Comparison of ENCODE assay signal across 8 cellular contexts in the genomic region with DNA sequence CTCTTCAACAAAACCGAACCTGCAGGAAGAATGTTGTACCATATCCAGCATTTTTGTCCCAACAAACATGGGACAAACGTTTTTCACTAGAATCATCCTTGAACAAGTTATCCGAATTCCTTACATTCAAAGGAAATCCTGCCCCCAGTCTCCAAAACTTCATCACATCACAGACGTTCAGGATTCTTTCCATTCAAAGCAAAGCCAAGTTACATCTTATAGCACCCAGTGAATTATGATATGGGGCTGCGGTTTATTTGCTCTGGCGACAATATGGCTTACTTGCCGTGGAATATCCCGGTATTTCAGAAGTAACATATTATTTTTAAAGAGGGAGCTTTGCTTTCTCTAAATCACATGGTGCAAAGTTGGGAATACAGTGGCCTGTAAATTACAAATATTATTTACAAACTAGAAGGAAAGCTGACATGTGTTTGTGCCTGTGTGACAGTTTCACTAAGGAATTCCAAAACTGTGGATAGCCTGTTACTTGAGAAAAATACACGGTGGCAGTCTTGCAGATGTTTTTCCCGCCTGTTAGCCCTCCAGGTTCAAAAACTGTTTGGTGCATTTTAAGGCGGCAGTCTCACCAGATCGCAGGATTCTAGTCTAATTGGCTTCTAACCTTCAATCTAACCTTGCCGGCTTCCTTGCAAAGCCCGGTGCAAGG. TPM values are rescaled to one million over a fixed set of nuclear protein-coding genes. Genes with fewer than 3 reads are reported as not detected.
DNase-seq lines count a peak whose midpoint lies in the region; ATAC-seq and TF ChIP-seq lines count a peak whose summit lies in the region.

No MANE protein-coding gene starts in this region.

- DNase-seq in SJSA1 (ENCODE audit: low read depth in 1 of 2, low spot score in 2 of 2) (no peak), fibroblast of pulmonary artery (ENCODE audit: low read depth) (peak; percentile 47), gastrocnemius medialis (no peak), hypothalamus (lab: John Stamatoyannopoulos, UW) (no peak)

- intact Hi-C loops in gastrocnemius medialis (cut with DNase I; ENCODE audit: low total_unique reads) = loop anchor here (2.0 to 10.0 kb wide), 4 partner anchors 49 to 1666 kb away; partner anchors contain the start of gene SELENOT

- H3K27me3 ChIP-seq in SJSA1 (replicated peaks) = no peaks in the 10 kb centered on the region
- no peaks in the 10 kb centered on the region for H3K27me3 ChIP-seq in gastrocnemius medialis

- H3K36me3 ChIP-seq in SJSA1 (peaks cover 17% of the 10 kb centered on the region), gastrocnemius medialis (no peaks in the 10 kb centered on the region)

- H3K9me3 ChIP-seq in SJSA1 (replicated peaks) (no peaks in the 10 kb centered on the region), gastrocnemius medialis (no peaks in the 10 kb centered on the region)

- TF ChIP-seq POLR2A in gastrocnemius medialis (IDR thresholded peaks at IDR 0.05) = no peak

- H3K4me1 ChIP-seq in SJSA1 (replicated peaks) = peaks cover 41% of the 10 kb centered on the region
- H3K4me1 ChIP-seq in gastrocnemius medialis = peaks cover 41 to 52% of the 10 kb centered on the region in 2 donors

- ATAC-seq in gastrocnemius medialis = no peak
- ATAC-seq in GM19395 (IDR thresholded peaks at IDR 0.05; ENCODE audit: unreplicated experiment) = no peak
- ATAC-seq in GM21367 (IDR thresholded peaks at IDR 0.05; ENCODE audit: unreplicated experiment) = no peak
- no peak for ATAC-seq in HG03378 (IDR thresholded peaks at IDR 0.05; ENCODE audit: unreplicated experiment)

- H3K27ac ChIP-seq in SJSA1 (peak overlapping the region; percentile 97), gastrocnemius medialis (peak overlapping the region; percentile 96 to 99 (median 97))

- in situ Hi-C loops in gastrocnemius medialis (cut with MboI; ENCODE audit: low sequenced_read_pairs in 4 of 4) = loop anchor here in 2 of 4 donors (10.0 to 25.0 kb wide), 2 partner anchors 169 to 177 kb away; no protein-coding TSS in a partner anchor

- TF ChIP-seq CTCF in GM12875 (IDR thresholded peaks at IDR 0.05; ENCODE audit: borderline replicate concordance, insufficient read depth, low read depth, low read length) (no peak), fibroblast of pulmonary artery (IDR thresholded peaks at IDR 0.05; ENCODE audit: low read length, missing control alignments) (no peak), gastrocnemius medialis (IDR thresholded peaks at IDR 0.05 in 4 of 5, conservative IDR thresholded peaks at IDR 0.05 in 1 of 5) (no peak)

- H3K4me3 ChIP-seq in GM12875 (ENCODE audit: low read depth, low read length) (peak overlapping the region; percentile 79), SJSA1 (peak overlapping the region; percentile 83), fibroblast of pulmonary artery (replicated peaks; ENCODE audit: low read depth, low read length) (peak overlapping the region; percentile 83), gastrocnemius medialis (peak overlapping the region; percentile 77 to 87 (median 86))

RNA-seq across cellular contexts. Expression of gene MBNL1, which starts 0.8 kb away (rescaled TPM):
- total RNA-seq in SJSA1 (2014; rRNA removed; shearing (Covaris generic)) = 158 and 317 TPM in 2 replicates
- total RNA-seq in gastrocnemius medialis = 100 to 1,000 TPM; 519 to 597 (median 557) TPM
